8 cellular contexts compared by ENCODE assay signal in the genomic region with DNA sequence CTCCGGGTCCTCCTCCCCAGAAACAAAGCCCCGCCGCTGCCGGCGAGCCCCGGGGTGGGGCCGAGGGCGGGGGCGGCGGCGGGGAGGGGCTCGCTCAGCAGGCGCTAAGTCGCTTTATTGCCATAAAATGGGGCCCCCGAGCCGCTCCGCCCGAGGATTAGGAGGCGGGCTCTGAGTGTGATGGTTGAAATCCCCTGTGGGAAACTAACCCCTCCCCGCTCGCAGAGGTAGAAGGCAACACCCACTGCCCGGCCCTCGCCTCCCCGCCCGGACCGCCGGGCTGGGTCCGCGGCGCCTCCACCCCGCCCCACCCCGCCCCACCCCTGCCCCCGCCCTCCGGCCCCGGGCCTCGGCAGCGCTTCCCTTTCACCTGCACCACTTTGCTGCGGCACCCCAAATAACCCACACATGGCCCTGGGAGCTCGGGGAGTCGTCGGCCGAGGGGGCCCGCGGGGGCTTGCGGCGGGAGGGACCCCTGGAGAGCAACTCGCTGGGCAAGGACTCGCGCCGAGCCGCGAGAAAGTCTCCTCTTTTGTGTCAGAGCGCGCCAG. TPM values are rescaled to one million over a fixed set of nuclear protein-coding genes. Genes with fewer than 3 reads are reported as not detected.
A peak's percentile ranks its signal among the peaks of the same experiment; 100 is the strongest.
DNase-seq lines count a peak whose midpoint lies in the region; ATAC-seq, FAIRE-seq and TF ChIP-seq lines count a peak whose summit lies in the region.

Gene KLF12 (minus strand): TSS at position 179 of the 551 bp plus-strand sequence.

- TF ChIP-seq CTCF in fibroblast of mammary gland (conservative IDR thresholded peaks at IDR 0.05; ENCODE audit: control insufficient read depth, insufficient read depth, low read depth, low read length), result no peak
- TF ChIP-seq CTCF in nephron (IDR thresholded peaks at IDR 0.05; ENCODE audit: unreplicated experiment in 3 of 3), result no peak

- peaks cover 32% of the 10 kb centered on the region for H3K4me1 Mint-ChIP-seq in activated T-cell treated with anti-CD3 and anti-CD28 coated beads, Interleukin-2, amount 50 U/mL, for 72 hours (ENCODE audit: low read depth)
- H3K4me1 Mint-ChIP-seq in nephron, result peaks cover 28% of the 10 kb centered on the region

- H3K4me3 Mint-ChIP-seq in activated T-cell treated with anti-CD3 and anti-CD28 coated beads, Interleukin-2, amount 50 U/mL, for 72 hours, result peak within 1 kb of the TSS; percentile 97 to 99
- H3K4me3 Mint-ChIP-seq in nephron, result peak within 1 kb of the TSS; percentile 95 to 99 (median 98)

- H3K4me3 ChIP-seq in Jurkat, Clone E6-1 (ENCODE audit: low read length), result peak within 1 kb of the TSS; percentile 69
- H3K4me3 ChIP-seq in fibroblast of mammary gland (ENCODE audit: control insufficient read depth, low read depth, low read length), result peak within 1 kb of the TSS; percentile 88

- peak; percentile 74 for ATAC-seq in GM21717 (IDR thresholded peaks at IDR 0.05; ENCODE audit: unreplicated experiment)
- peak; percentile 75 to 78 for ATAC-seq in activated T-cell treated with anti-CD3 and anti-CD28 coated beads, Interleukin-2, amount 50 U/mL, for 72 hours (replicated peaks in 1 of 2)
- peak; percentile 75 for ATAC-seq in stimulated activated naive CD8-positive, alpha-beta T cell treated with anti-CD3 and anti-CD28 coated beads, Interleukin-15, Interleukin-2, amounts not matched to agents 100 U/mL and 50 U/mL, for 24 hours

- FAIRE-seq in RCC 7860 (lab: Jason Lieb, UNC), result no peak

- peaks cover 2 to 6% of the 10 kb centered on the region in 2 donors for H3K36me3 Mint-ChIP-seq in activated T-cell treated with anti-CD3 and anti-CD28 coated beads, Interleukin-2, amount 50 U/mL, for 72 hours (ENCODE audit: insufficient read depth in 2 of 2)
- H3K36me3 Mint-ChIP-seq in nephron (ENCODE audit: low read depth), result no peaks in the 10 kb centered on the region

- peak within 1 kb of the TSS; percentile 98 for H3K27ac Mint-ChIP-seq in activated T-cell treated with anti-CD3 and anti-CD28 coated beads, Interleukin-2, amount 50 U/mL, for 72 hours
- peak within 1 kb of the TSS; percentile 98 to 100 (median 99) for H3K27ac Mint-ChIP-seq in nephron

- no peaks in the 10 kb centered on the region for H3K27me3 Mint-ChIP-seq in activated T-cell treated with anti-CD3 and anti-CD28 coated beads, Interleukin-2, amount 50 U/mL, for 72 hours (ENCODE audit: low read depth)
- no peaks in the 10 kb centered on the region for H3K27me3 Mint-ChIP-seq in nephron (ENCODE audit: low read depth)

- DNase-seq in DMS53 treated with DMSO at 0.1 percent for 48 hours (lab: John Stamatoyannopoulos, UW; ENCODE audit: unreplicated experiment) (peak; percentile 29), RCC 7860 (ENCODE audit: low spot score) (peak; percentile 79), fibroblast of mammary gland (ENCODE audit: low read depth) (peak; percentile 95)
- DNase-seq in Jurkat, Clone E6-1 (ENCODE audit: low read depth, low spot score), result peak; percentile 93
- DNase-seq in activated T-cell treated with anti-CD3 and anti-CD28 coated beads, Interleukin-2, amount 50 U/mL, for 72 hours, result peak; percentile 95 to 97
- peak; percentile 93 for DNase-seq in stimulated activated naive CD8-positive, alpha-beta T cell treated with anti-CD3 and anti-CD28 coated beads, Interleukin-15, Interleukin-2, amounts not matched to agents 100 U/mL and 50 U/mL, for 24 hours

- no peaks in the 10 kb centered on the region for H3K9me3 Mint-ChIP-seq in activated T-cell treated with anti-CD3 and anti-CD28 coated beads, Interleukin-2, amount 50 U/mL, for 72 hours
- H3K9me3 Mint-ChIP-seq in nephron, result no peaks in the 10 kb centered on the region

RNA-seq across cellular contexts. Expression of gene KLF12, which starts in this region (rescaled TPM):
- 8.6 TPM for polyA plus RNA-seq in Jurkat, Clone E6-1 (2012; ENCODE audit: insufficient read depth, insufficient read length)
- total RNA-seq in activated T-cell treated with anti-CD3 and anti-CD28 coated beads, Interleukin-2, amount 50 U/mL, for 72 hours, result 10 to 100 TPM; 32.0 to 42.1 TPM

Comparison
In these comparisons a context has a peak if more than half of its experiments do, and no peak if none do; other contexts are left out.
1. Peak in every context shown above with its lines: DNase-seq, ATAC-seq and H3K4me3 ChIP-seq.
2. DNase-seq: peak in every context shown above with its lines; median percentile 96 in activated T-cell treated with anti-CD3 and anti-CD28 coated beads, Interleukin-2, amount 50 U/mL, for 72 hours; 95 in fibroblast of mammary gland; 93 in Jurkat, Clone E6-1; 93 in stimulated activated naive CD8-positive, alpha-beta T cell treated with anti-CD3 and anti-CD28 coated beads, Interleukin-15, Interleukin-2, amounts not matched to agents 100 U/mL and 50 U/mL, for 24 hours; 79 in RCC 7860; 29 in DMS53 treated with DMSO at 0.1 percent for 48 hours.